8 cellular contexts compared by ENCODE assay signal in the genomic region with DNA sequence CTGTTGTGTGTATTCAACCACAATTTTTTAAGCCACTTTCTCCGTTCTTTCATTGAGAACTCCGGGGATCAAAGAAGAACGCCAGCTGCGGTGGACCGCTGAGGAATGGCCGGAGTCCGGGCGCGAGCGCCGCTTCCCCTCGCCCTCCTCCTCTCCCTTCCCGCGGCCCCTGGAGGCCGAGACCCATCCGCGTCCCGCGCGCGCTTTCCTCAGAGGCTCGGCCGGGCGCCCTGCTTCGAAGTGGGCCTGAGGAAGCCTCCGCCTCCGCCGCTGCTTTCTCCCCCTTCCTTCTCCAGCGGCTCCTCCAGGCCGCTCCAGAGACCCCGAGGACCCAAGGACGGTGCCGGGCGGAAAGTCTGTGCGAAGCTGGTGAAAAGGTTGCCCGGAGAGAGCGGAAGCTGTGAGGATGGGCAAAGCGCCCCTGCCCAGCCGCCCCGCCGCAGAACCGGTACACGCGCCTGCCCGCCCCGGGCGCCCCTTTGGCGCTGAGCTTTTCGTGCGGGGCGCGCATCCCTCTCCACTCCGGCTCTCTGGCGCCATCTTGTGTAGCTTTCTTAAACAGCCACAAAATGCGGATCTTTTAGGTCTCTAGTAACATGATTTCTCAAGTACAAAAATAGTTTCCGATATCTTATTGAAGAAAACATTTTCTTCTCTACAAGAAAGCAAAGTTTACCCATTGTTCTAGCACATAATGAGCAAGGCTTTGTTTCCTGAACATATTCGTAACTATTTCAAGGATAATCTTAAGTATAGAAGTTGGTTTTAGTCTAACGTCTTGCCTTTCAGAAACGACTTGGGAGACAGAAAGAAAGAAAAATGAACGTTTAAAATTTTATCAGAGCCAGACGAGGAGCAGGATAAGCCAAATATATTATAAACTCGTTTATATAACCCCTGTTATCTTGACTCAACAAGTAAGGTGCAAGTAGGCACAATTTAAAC. TPM values are rescaled to one million over a fixed set of nuclear protein-coding genes. Genes with fewer than 3 reads are reported as not detected.
DNase-seq lines count a peak whose midpoint lies in the region; FAIRE-seq and TF ChIP-seq lines count a peak whose summit lies in the region.

No MANE protein-coding gene starts in this region.

- intact Hi-C loops in endothelial cell of umbilical vein (cut with micrococcal nuclease), result loop anchor here (1.0 kb wide), 6 partner anchors 20 to 617 kb away; no protein-coding TSS in a partner anchor

- dilution Hi-C loops in endothelial cell of umbilical vein (cut with MboI; ENCODE audit: extremely low pct_ligation_motif_present, low sequenced_read_pairs), result no loop called here

- H3K9me3 ChIP-seq in BE2C (no peaks in the 10 kb centered on the region; the same call in 1 of the 2 replicates), endothelial cell of umbilical vein (replicated peaks; ENCODE audit: control insufficient read depth, insufficient read depth, low read length) (no peaks in the 10 kb centered on the region)

- H3K9ac ChIP-seq in endothelial cell of umbilical vein (replicated peaks; ENCODE audit: extremely low read depth, insufficient read depth, low read length), result peak overlapping the region; percentile 79

- FAIRE-seq in endothelial cell of umbilical vein (lab: Jason Lieb, UNC), result peak; percentile 85

- H3K79me2 ChIP-seq in endothelial cell of umbilical vein (ENCODE audit: control insufficient read depth, insufficient read depth, low read length), result no peaks in the 10 kb centered on the region

- POLR2A ChIA-PET in endothelial cell of umbilical vein (lab: Charles Lee), result interaction anchor here (1.2 to 1.5 kb wide), 2 partner anchors 11 to 59 kb away, joined by 3 read pairs; partner anchors contain the start of gene FAM174B

- TF ChIP-seq POLR2A in endothelial cell of umbilical vein (IDR thresholded peaks at IDR 0.05; ENCODE audit: low read depth, low read length), result peak; percentile 31

- H3K27ac ChIP-seq in HL-60 (replicated peaks) (no peak overlapping the region), endothelial cell of umbilical vein (ENCODE audit: insufficient read depth, low read depth, low read length) (peak overlapping the region; percentile 74)

- DNase-seq in BE2C (peak; percentile 83), GM19240 (ENCODE audit: insufficient read length, low spot score) (peak; percentile 56), HL-60 (ENCODE audit: low read depth in 1 of 2, low spot score in 1 of 2) (peak; percentile 18 to 53), NOMO-1 treated with dmso at 0.1 percent for 144 hours (lab: John Stamatoyannopoulos, UW; ENCODE audit: unreplicated experiment) (peak; percentile 30), endothelial cell of umbilical vein (ENCODE audit: low read depth, low spot score) (peak; percentile 87), middle frontal gyrus (ENCODE audit: extremely low spot score, low spot score) (peak; percentile 81)
- peak; percentile 39 for DNase-seq in activated CD8-positive, alpha-beta memory T cell treated with anti-CD3 and anti-CD28 coated beads, Interleukin-2, amount 50 U/mL, for 24 hours (ENCODE audit: extremely low read depth)
- DNase-seq in stimulated activated CD8-positive, alpha-beta memory T cell treated with anti-CD3 and anti-CD28 coated beads, Interleukin-15, amount 100 ng/mL, for 48 hours (ENCODE audit: low read depth in 2 of 2), result peak; percentile 45 to 46

- H3K36me3 ChIP-seq in BE2C (no peaks in the 10 kb centered on the region), endothelial cell of umbilical vein (ENCODE audit: control insufficient read depth in 2 of 2, extremely low read depth in 1 of 2, insufficient read depth in 2 of 2, low read length in 2 of 2) (no peaks in the 10 kb centered on the region)

- TF ChIP-seq CTCF in BE2C (IDR thresholded peaks at IDR 0.05; ENCODE audit: low read depth, low read length) (peak; percentile 95), HL-60 (IDR thresholded peaks at IDR 0.05; ENCODE audit: insufficient read depth, low read length) (peak; percentile 69), endothelial cell of umbilical vein (IDR thresholded peaks at IDR 0.05; ENCODE audit: extremely low read depth in 1 of 2, insufficient read depth in 1 of 2, low read depth in 1 of 2, low read length in 2 of 2) (peak; percentile 69 to 85)

- H3K4me1 ChIP-seq in BE2C (peaks cover 5% of the 10 kb centered on the region), endothelial cell of umbilical vein (ENCODE audit: control insufficient read depth, extremely low read depth, insufficient read depth, low read length) (peaks cover 12% of the 10 kb centered on the region)

- H3K27me3 ChIP-seq in BE2C (no peaks in the 10 kb centered on the region), HL-60 (ENCODE audit: insufficient read depth, poor library complexity, severe bottlenecking) (peaks cover 20% of the 10 kb centered on the region), endothelial cell of umbilical vein (ENCODE audit: control insufficient read depth in 2 of 2, insufficient read depth in 2 of 2, low read length in 2 of 2) (no peaks in the 10 kb centered on the region)

- no peaks in the 10 kb centered on the region for H3K9me1 ChIP-seq in endothelial cell of umbilical vein (replicated peaks; ENCODE audit: control insufficient read depth, extremely low read depth, insufficient read depth, low read length)

- peak overlapping the region; percentile 65 for H2AFZ ChIP-seq in endothelial cell of umbilical vein (ENCODE audit: low read depth, low read length)

- H3K4me3 ChIP-seq in BE2C (ENCODE audit: low read depth, low read length) (peak overlapping the region; percentile 82), HL-60 (replicated peaks; ENCODE audit: insufficient read depth, low read length) (peak overlapping the region; percentile 49), endothelial cell of umbilical vein (replicated peaks in 1 of 3; ENCODE audit: insufficient read depth in 1 of 3, low read depth in 1 of 3, low read length in 3 of 3) (peak overlapping the region; percentile 27 to 62 (median 58))

- CTCF ChIA-PET in endothelial cell of umbilical vein (lab: Charles Lee), result interaction anchor here (0.6 to 4.4 kb wide), 69 partner anchors 9 to 1412 kb away, joined by 3 to 218 read pairs (median 4); partner anchors contain the start of genes FAM174B and ST8SIA2

- H3K4me2 ChIP-seq in endothelial cell of umbilical vein (ENCODE audit: insufficient read depth, low read length), result peak overlapping the region; percentile 64

- BruUV-seq in endothelial cell of umbilical vein (replicated peaks; lab: Mats Ljungman, UMichigan), result no TSS peak

- no peaks in the 10 kb centered on the region for H4K20me1 ChIP-seq in endothelial cell of umbilical vein (replicated peaks; ENCODE audit: control insufficient read depth, extremely low read depth, insufficient read depth, low read length)

TF ChIP-seq in endothelial cell of umbilical vein, 7 proteins besides CTCF, POLR2A, EP300 and RAD21:
- peak; percentile 15 for TF ChIP-seq POLR2AphosphoS5 (IDR thresholded peaks at IDR 0.05; ENCODE audit: insufficient read depth, low read depth, low read length)
- no peak for TF ChIP-seq GATA2 (IDR thresholded peaks at IDR 0.05; ENCODE audit: insufficient read depth, insufficient read length, low read depth, low read length)

RNA-seq across cellular contexts. Expression of gene FAM174B, which starts 59.2 kb away (rescaled TPM):
- polyA plus RNA-seq in BE2C (2012; ENCODE audit: insufficient read depth, insufficient read length, low read depth), result 4.3 TPM
- 20.0 and 30.2 TPM in 2 replicates for total RNA-seq in endothelial cell of umbilical vein
- polyA plus RNA-seq in endothelial cell of umbilical vein, result 22.9 and 25.9 TPM in 2 replicates
- 31.8 and 39.0 TPM in 2 replicates for polyA plus RNA-seq in endothelial cell of umbilical vein (2011; cell fraction: cytosol; rRNA removed)
- 19.9 and 20.4 TPM in 2 replicates for polyA plus RNA-seq in endothelial cell of umbilical vein (2011; cell fraction: nucleus; rRNA removed)
- 70.9 and 71.0 TPM in 2 replicates for polyA plus RNA-seq in endothelial cell of umbilical vein (2012)
- 31.3 and 47.8 TPM in 2 replicates for polyA minus RNA-seq in endothelial cell of umbilical vein
- 10.9 TPM for polyA minus RNA-seq in endothelial cell of umbilical vein (2011; cell fraction: cytosol; rRNA and poly(A)+ RNA removed)
- 16.4 and 32.0 TPM in 2 replicates for polyA minus RNA-seq in endothelial cell of umbilical vein (2011; cell fraction: nucleus; rRNA and poly(A)+ RNA removed)

Comparison
In these comparisons a context has a peak if more than half of its experiments do, and no peak if none do; other contexts are left out.
1. DNase-seq: peak in every context shown above with its lines; median percentile 87 in endothelial cell of umbilical vein; 83 in BE2C; 81 in middle frontal gyrus; 56 in GM19240; 46 in stimulated activated CD8-positive, alpha-beta memory T cell treated with anti-CD3 and anti-CD28 coated beads, Interleukin-15, amount 100 ng/mL, for 48 hours; 39 in activated CD8-positive, alpha-beta memory T cell treated with anti-CD3 and anti-CD28 coated beads, Interleukin-2, amount 50 U/mL, for 24 hours; 36 in HL-60; 30 in NOMO-1 treated with dmso at 0.1 percent for 144 hours.